Comparison of ENCODE assay signal across 25 cellular contexts in the genomic region with DNA sequence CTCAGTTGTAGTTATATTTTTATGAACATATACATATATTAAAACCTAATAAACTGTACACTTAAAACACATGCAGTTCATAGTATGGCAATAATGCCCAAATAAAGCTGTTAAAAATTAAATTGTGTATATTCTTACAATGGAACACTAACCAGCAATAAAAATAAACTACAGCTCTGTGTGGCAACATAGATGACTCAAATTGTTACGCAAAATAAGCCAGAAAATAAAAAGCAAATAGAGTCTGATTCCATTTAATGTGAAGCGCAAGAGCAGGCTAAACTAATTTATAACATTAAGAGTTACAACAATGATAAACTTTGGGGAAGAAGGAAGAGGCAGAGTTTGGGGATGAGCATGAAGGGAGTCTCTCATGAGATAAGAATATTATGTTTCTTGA.
A peak's percentile ranks its signal among the peaks of the same experiment; 100 is the strongest.
DNase-seq lines count a peak whose midpoint lies in the region; ATAC-seq and TF ChIP-seq lines count a peak whose summit lies in the region.
"Had no signal": no experiment of that assay in that cellular context is flagged by ENCODE, and none has a peak within 500 bp of the region (broad histone marks: within the 10 kb centered on the region; RNA-seq: fewer than 3 reads in every experiment).

No MANE protein-coding gene starts in this region.

- CTCF ChIA-PET in activated CD8-positive, alpha-beta T cell treated with anti-CD3 and anti-CD28 coated beads, Interleukin-2, amount 10 ng/mL, durations not matched to agents 7 days and 5 days (lab: Charles Lee) = no interaction called here

- POLR2A ChIA-PET in activated CD8-positive, alpha-beta T cell treated with anti-CD3 and anti-CD28 coated beads, Interleukin-2, amount 10 ng/mL, durations not matched to agents 7 days and 5 days (lab: Charles Lee) = no interaction called here

- H3K4me1 Mint-ChIP-seq in activated CD8-positive, alpha-beta T cell treated with anti-CD3 and anti-CD28 coated beads, Interleukin-2, amount 10 ng/mL, durations not matched to agents 7 days and 5 days (ENCODE audit: low read depth) = no peaks in the 10 kb centered on the region
- no peaks in the 10 kb centered on the region for H3K4me1 Mint-ChIP-seq in glutamatergic neuron (ENCODE audit: low read depth, unreplicated experiment)

- no peaks in the 10 kb centered on the region for H3K27me3 Mint-ChIP-seq in activated CD8-positive, alpha-beta T cell treated with anti-CD3 and anti-CD28 coated beads, Interleukin-2, amount 10 ng/mL, durations not matched to agents 7 days and 5 days (ENCODE audit: low read depth)
- no peaks in the 10 kb centered on the region for H3K27me3 Mint-ChIP-seq in glutamatergic neuron (ENCODE audit: unreplicated experiment)

- ATAC-seq in GM18861 (IDR thresholded peaks at IDR 0.05; ENCODE audit: unreplicated experiment) = no peak
- no peak for ATAC-seq in activated CD8-positive, alpha-beta T cell treated with anti-CD3 and anti-CD28 coated beads, Interleukin-2, amount 10 ng/mL, durations not matched to agents 7 days and 5 days
- ATAC-seq: Right ventricle myocardium inferior had no signal

- no peaks in the 10 kb centered on the region for H3K36me3 Mint-ChIP-seq in activated CD8-positive, alpha-beta T cell treated with anti-CD3 and anti-CD28 coated beads, Interleukin-2, amount 10 ng/mL, durations not matched to agents 7 days and 5 days (ENCODE audit: low read depth)
- H3K36me3 Mint-ChIP-seq in glutamatergic neuron (ENCODE audit: unreplicated experiment) = no peaks in the 10 kb centered on the region

- H3K9me3 Mint-ChIP-seq in activated CD8-positive, alpha-beta T cell treated with anti-CD3 and anti-CD28 coated beads, Interleukin-2, amount 10 ng/mL, durations not matched to agents 7 days and 5 days (ENCODE audit: insufficient read depth) = no peaks in the 10 kb centered on the region
- H3K9me3 Mint-ChIP-seq in glutamatergic neuron (ENCODE audit: unreplicated experiment) = no peaks in the 10 kb centered on the region

- no peak overlapping the region for H3K27ac Mint-ChIP-seq in activated CD8-positive, alpha-beta T cell treated with anti-CD3 and anti-CD28 coated beads, Interleukin-2, amount 10 ng/mL, durations not matched to agents 7 days and 5 days
- no peak overlapping the region for H3K27ac Mint-ChIP-seq in glutamatergic neuron (ENCODE audit: unreplicated experiment)

- H3K4me3 ChIP-seq in fibroblast of mammary gland (ENCODE audit: control insufficient read depth, low read depth, low read length) = no peak overlapping the region
- H3K4me3 ChIP-seq: GM23248, PC-9, SJCRH30 had no signal

- no peak for TF ChIP-seq CTCF in fibroblast of mammary gland (conservative IDR thresholded peaks at IDR 0.05; ENCODE audit: control insufficient read depth, insufficient read depth, low read depth, low read length)
- no peak for TF ChIP-seq CTCF in glutamatergic neuron (IDR thresholded peaks at IDR 0.05; ENCODE audit: partially characterized antibody, unreplicated experiment)

- peak; percentile 69 for DNase-seq in NCI-H510A treated with DMSO at 0.1 percent for 48 hours (lab: John Stamatoyannopoulos, UW)
- no peak for DNase-seq in NCI-H510A (lab: John Stamatoyannopoulos, UW)
- DNase-seq in MV-4-11 (lab: John Stamatoyannopoulos, UW) = peak; percentile 24
- DNase-seq in fibroblast of mammary gland (ENCODE audit: low read depth) = peak; percentile 23
- peak; percentile 60 for DNase-seq in renal cortical epithelial cell (ENCODE audit: low read depth)
- DNase-seq in activated CD8-positive, alpha-beta T cell treated with anti-CD3 and anti-CD28 coated beads, Interleukin-2, amount 10 ng/mL, durations not matched to agents 7 days and 5 days = no peak
- no peak for DNase-seq in glutamatergic neuron
- DNase-seq: 8988T, DMS153, DND-41, GM23248, H7, KBM-7, MM.1S, NCI-H1105, NCI-H1436 treated with DMSO at 0.1 percent for 48 hours, NCI-H187 treated with DMSO at 0.1 percent for 48 hours, NCI-H2171 treated with DMSO at 0.1 percent for 48 hours, NCI-H345, NCI-H524 treated with DMSO at 0.1 percent for 48 hours, NCI-H774, PC-9, SJCRH30 had no signal

- H3K4me3 Mint-ChIP-seq in activated CD8-positive, alpha-beta T cell treated with anti-CD3 and anti-CD28 coated beads, Interleukin-2, amount 10 ng/mL, durations not matched to agents 7 days and 5 days = no peak overlapping the region
- H3K4me3 Mint-ChIP-seq in glutamatergic neuron (ENCODE audit: unreplicated experiment) = no peak overlapping the region

Comparison
In these comparisons a context has a peak if more than half of its experiments do, and no peak if none do; other contexts are left out.
1. DNase-seq: peak in NCI-H510A treated with DMSO at 0.1 percent for 48 hours (single experiment), MV-4-11 (single experiment), fibroblast of mammary gland (single experiment) and renal cortical epithelial cell (single experiment); none in NCI-H510A (single experiment), activated CD8-positive, alpha-beta T cell treated with anti-CD3 and anti-CD28 coated beads, Interleukin-2, amount 10 ng/mL, durations not matched to agents 7 days and 5 days (single experiment) and glutamatergic neuron (single experiment).